In genomic region chr2:109466674-109467575, GRCh38 we compare ENCODE assay signal across 10 cellular contexts.
DNase-seq lines count a peak whose midpoint lies in the region; ATAC-seq and TF ChIP-seq lines count a peak whose summit lies in the region.
"Had no signal": no experiment of that assay in that cellular context is flagged by ENCODE, and none has a peak within 500 bp of the region (broad histone marks: within the 10 kb centered on the region; RNA-seq: fewer than 3 reads in every experiment).

No MANE protein-coding gene starts in this region.

- H4K20me1 ChIP-seq in smooth muscle cell (ENCODE audit: low read depth), result no peaks in the 10 kb centered on the region

- peaks cover 16% of the 10 kb centered on the region for H3K36me3 Mint-ChIP-seq in brain
- H3K36me3 Mint-ChIP-seq: activated naive CD4-positive, alpha-beta T cell treated with anti-CD3 and anti-CD28 coated beads, Interleukin-2, amount 10 ng/mL, durations not matched to agents 7 days and 5 days had no signal

- ATAC-seq in right cardiac atrium, result peak in 1 of 2 donors; percentile 46

- H3K9me3 Mint-ChIP-seq in brain, result peaks cover 0 to 5% (median 0%) of the 10 kb centered on the region in 5 experiments
- H3K9me3 Mint-ChIP-seq: activated naive CD4-positive, alpha-beta T cell treated with anti-CD3 and anti-CD28 coated beads, Interleukin-2, amount 10 ng/mL, durations not matched to agents 7 days and 5 days had no signal

- H3K9me3 ChIP-seq in right cardiac atrium (ENCODE audit: control insufficient read depth, low read length) (no peaks in the 10 kb centered on the region), smooth muscle cell (replicated peaks; ENCODE audit: low read depth) (no peaks in the 10 kb centered on the region)

- H3K27me3 ChIP-seq in right cardiac atrium (ENCODE audit: control insufficient read depth, insufficient read depth) (no peaks in the 10 kb centered on the region), smooth muscle cell (ENCODE audit: low read depth) (no peaks in the 10 kb centered on the region)

- peak overlapping the region in 2 of 5 experiments; percentile 32 to 43 for H3K4me3 Mint-ChIP-seq in brain
- H3K4me3 Mint-ChIP-seq: activated naive CD4-positive, alpha-beta T cell treated with anti-CD3 and anti-CD28 coated beads, Interleukin-2, amount 10 ng/mL, durations not matched to agents 7 days and 5 days had no signal

- H3K79me2 ChIP-seq in smooth muscle cell (ENCODE audit: low read depth), result no peaks in the 10 kb centered on the region

- H2AFZ ChIP-seq in smooth muscle cell (ENCODE audit: low read depth), result no peak overlapping the region

- intact Hi-C loops in right cardiac atrium (cut with DNase I), result no loop called here

- no peaks in the 10 kb centered on the region for H3K36me3 ChIP-seq in smooth muscle cell (ENCODE audit: low read depth)

- 79% methylated on average over 8 of the region's 8 CpGs for WGBS in right cardiac atrium
- 47% methylated on average over 8 of the region's 8 CpGs for WGBS in smooth muscle cell (ENCODE audit: low lambda C conversion rate)

- H3K27ac ChIP-seq in right cardiac atrium (ENCODE audit: low read length) (peak overlapping the region; percentile 75), smooth muscle cell (ENCODE audit: low read depth) (peak overlapping the region; percentile 90)

- peak overlapping the region; percentile 57 for H3K4me2 ChIP-seq in smooth muscle cell

- TF ChIP-seq CTCF in brain (conservative IDR thresholded peaks at IDR 0.05), result no peak
- TF ChIP-seq CTCF in smooth muscle cell (IDR thresholded peaks at IDR 0.05; ENCODE audit: borderline replicate concordance, insufficient read depth, poor library complexity, severe bottlenecking), result no peak

- peaks cover 6% of the 10 kb centered on the region for H3K27me3 Mint-ChIP-seq in brain

- H3K27ac Mint-ChIP-seq in brain, result peak overlapping the region; percentile 40 to 94 (median 78)
- H3K27ac Mint-ChIP-seq: activated naive CD4-positive, alpha-beta T cell treated with anti-CD3 and anti-CD28 coated beads, Interleukin-2, amount 10 ng/mL, durations not matched to agents 7 days and 5 days had no signal

- H3K4me1 Mint-ChIP-seq in brain, result peaks cover 55% of the 10 kb centered on the region
- H3K4me1 Mint-ChIP-seq: activated naive CD4-positive, alpha-beta T cell treated with anti-CD3 and anti-CD28 coated beads, Interleukin-2, amount 10 ng/mL, durations not matched to agents 7 days and 5 days had no signal

- peak overlapping the region; percentile 60 for H3K9ac ChIP-seq in smooth muscle cell (ENCODE audit: low read depth)

- H3F3A ChIP-seq in smooth muscle cell (ENCODE audit: low read depth), result peaks cover 20% of the 10 kb centered on the region

- H3K4me1 ChIP-seq in right cardiac atrium (ENCODE audit: control insufficient read depth, insufficient read depth, low read length) (peaks cover 8% of the 10 kb centered on the region), smooth muscle cell (ENCODE audit: low read depth) (peaks cover 6% of the 10 kb centered on the region)

- DNase-seq in HS-27A (ENCODE audit: low read depth), result peak; percentile 97
- DNase-seq in right cardiac atrium, result peak in 1 of 3 donors; percentile 16
- no peak for DNase-seq in smooth muscle cell (lab: John Stamatoyannopoulos, UW; ENCODE audit: unreplicated experiment)
- no peak for DNase-seq in GDM1 (lab: John Stamatoyannopoulos, UW)
- DNase-seq in activated CD4-positive, alpha-beta T cell treated with anti-CD3 and anti-CD28 coated beads for 48 hours, result no peak
- no peak for DNase-seq in NCI-H446 (lab: John Stamatoyannopoulos, UW)
- DNase-seq in NCI-H2107 treated with DMSO at 0.1 percent for 48 hours (lab: John Stamatoyannopoulos, UW; ENCODE audit: unreplicated experiment), result no peak
- DNase-seq: activated naive CD4-positive, alpha-beta T cell treated with anti-CD3 and anti-CD28 coated beads, Interleukin-2, amount 10 ng/mL, durations not matched to agents 7 days and 5 days; mesendoderm had no signal

- H3K4me3 ChIP-seq in right cardiac atrium (ENCODE audit: low read length) (no peak overlapping the region), smooth muscle cell (no peak overlapping the region)
